19 cellular contexts compared by ENCODE assay signal in the genomic region with DNA sequence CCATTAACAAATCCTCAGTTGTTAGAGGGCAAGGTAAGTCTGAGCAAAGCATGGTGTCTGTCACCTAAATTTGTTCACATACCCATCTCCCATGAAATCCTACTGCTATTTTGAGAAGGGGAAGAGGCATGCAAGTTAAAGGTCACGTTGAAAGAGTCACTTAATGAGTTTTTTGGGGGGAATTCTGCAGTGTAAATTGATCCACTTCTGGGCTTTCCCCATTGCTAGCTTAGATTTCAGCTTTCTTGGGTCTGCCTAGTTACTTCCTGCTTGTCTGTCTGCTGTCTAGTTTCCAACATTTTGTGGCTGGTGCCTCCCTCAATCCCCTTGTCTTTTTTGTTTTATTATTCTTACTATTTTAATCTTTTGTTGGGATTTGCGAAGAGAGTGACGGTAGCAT. TPM values are rescaled to one million over a fixed set of nuclear protein-coding genes. Genes with fewer than 3 reads are reported as not detected.
DNase-seq lines count a peak whose midpoint lies in the region; ATAC-seq and TF ChIP-seq lines count a peak whose summit lies in the region.
"Had no signal": no experiment of that assay in that cellular context is flagged by ENCODE, and none has a peak within 500 bp of the region (broad histone marks: within the 10 kb centered on the region; RNA-seq: fewer than 3 reads in every experiment).

No MANE protein-coding gene starts in this region.

- no peaks in the 10 kb centered on the region for H3K79me2 ChIP-seq in mammary epithelial cell (ENCODE audit: insufficient read depth, low read length)
- H3K79me2 ChIP-seq in OCI-LY7 (ENCODE audit: insufficient read depth, low read depth, low read length) = no peaks in the 10 kb centered on the region

- DNase-seq in Kasumi-1 (lab: John Stamatoyannopoulos, UW) = peak; percentile 32 to 35
- DNase-seq in nephron progenitor cell = no peak
- DNase-seq in mammary epithelial cell = no peak
- no peak for DNase-seq in OCI-LY7 (ENCODE audit: low spot score)
- no peak for DNase-seq in mesenteric fat pad (ENCODE audit: low spot score)
- DNase-seq in NCI-H1694 treated with DMSO at 0.1 percent for 48 hours (lab: John Stamatoyannopoulos, UW) = no peak
- DNase-seq: activated CD4-positive, alpha-beta T cell treated with anti-CD3 and anti-CD28 coated beads for 36 hours; activated CD8-positive, alpha-beta memory T cell treated with anti-CD3 and anti-CD28 coated beads, Interleukin-2, amount 50 U/mL, for 48 hours; activated naive CD4-positive, alpha-beta T cell treated with anti-CD3 and anti-CD28 coated beads, Interleukin-2, amount 10 ng/mL, durations not matched to agents 7 days and 5 days; DMS153; NCI-H524; stimulated activated CD4-positive, alpha-beta T cell treated with anti-CD3 and anti-CD28 coated beads, Interleukin-12 subunit alpha, Interleukin-12 subunit beta, amount 100 ng/mL, for 4 hours; stimulated activated naive CD4-positive, alpha-beta T cell treated with Interleukin-2 at 50 U/mL for 16 hours had no signal

- H3K9ac ChIP-seq in mammary epithelial cell (ENCODE audit: insufficient read depth, low read length) = no peak overlapping the region
- H3K9ac ChIP-seq: neural progenitor cell had no signal

- WGBS in mammary epithelial cell (ENCODE audit: low coverage, missing lambda C conversion rate) = 94% methylated on average over 3 of the region's 3 CpGs

- CTCF ChIA-PET in mammary epithelial cell (lab: Charles Lee; ENCODE audit: low non-redundant PET) (no interaction called here), OCI-LY7 (lab: Charles Lee; ENCODE audit: unreplicated experiment) (no interaction called here)

- no peaks in the 10 kb centered on the region for H3K9me2 ChIP-seq in OCI-LY7 (ENCODE audit: insufficient read depth, low read length)

- intact Hi-C loops in mammary epithelial cell (cut with micrococcal nuclease) (no loop called here), OCI-LY7 (cut with micrococcal nuclease; ENCODE audit: unreplicated experiment) (no loop called here)

- dilution Hi-C loops in mammary epithelial cell (cut with HindIII; ENCODE audit: low sequenced_read_pairs) = no loop called here

- H3K27ac ChIP-seq in mammary epithelial cell (ENCODE audit: insufficient read depth, low read depth, low read length) (no peak overlapping the region), OCI-LY7 (ENCODE audit: low read depth, low read length, poor library complexity, severe bottlenecking) (no peak overlapping the region)
- H3K27ac ChIP-seq: foreskin keratinocyte, neural progenitor cell had no signal

- H3K36me3 ChIP-seq in mammary epithelial cell (ENCODE audit: insufficient read depth, low read length) (peaks cover 11% of the 10 kb centered on the region), OCI-LY7 (ENCODE audit: insufficient read depth, low read length) (peaks cover 98% of the 10 kb centered on the region)

- H3K4me1 Mint-ChIP-seq in nephron progenitor cell = peaks cover 14% of the 10 kb centered on the region
- H3K4me1 Mint-ChIP-seq: activated naive CD4-positive, alpha-beta T cell treated with anti-CD3 and anti-CD28 coated beads, Interleukin-2, amount 10 ng/mL, durations not matched to agents 7 days and 5 days; neural progenitor cell had no signal

- TF ChIP-seq CTCF in nephron progenitor cell (IDR thresholded peaks at IDR 0.05) (no peak), mammary epithelial cell (conservative IDR thresholded peaks at IDR 0.05 in 1 of 2, IDR thresholded peaks at IDR 0.05 in 1 of 2; ENCODE audit: extremely low read depth in 1 of 2, insufficient read depth in 1 of 2, low read depth in 1 of 2, low read length in 2 of 2) (no peak), OCI-LY7 (conservative IDR thresholded peaks at IDR 0.05; ENCODE audit: low read length) (no peak)

- H3K4me3 Mint-ChIP-seq in nephron progenitor cell = no peak overlapping the region
- H3K4me3 Mint-ChIP-seq: activated CD4-positive, alpha-beta T cell treated with anti-CD3 and anti-CD28 coated beads for 36 hours; activated naive CD4-positive, alpha-beta T cell treated with anti-CD3 and anti-CD28 coated beads, Interleukin-2, amount 10 ng/mL, durations not matched to agents 7 days and 5 days; neural progenitor cell had no signal

- H3K36me3 Mint-ChIP-seq in nephron progenitor cell (ENCODE audit: low read depth) = peaks cover 38% of the 10 kb centered on the region

- H3K9me3 ChIP-seq in mammary epithelial cell (replicated peaks; ENCODE audit: insufficient read depth, low read length) (no peaks in the 10 kb centered on the region), OCI-LY7 (ENCODE audit: low read length) (no peaks in the 10 kb centered on the region)

- no TSS peak for BruUV-seq in mammary epithelial cell (replicated peaks; lab: Mats Ljungman, UMichigan)
- BruUV-seq in OCI-LY7 (replicated peaks; lab: Mats Ljungman, UMichigan) = no TSS peak

- H3K4me1 ChIP-seq in mammary epithelial cell (ENCODE audit: insufficient read depth, low read length) (no peaks in the 10 kb centered on the region), OCI-LY7 (ENCODE audit: insufficient read depth, low read length, poor library complexity, severe bottlenecking) (peaks cover 6% of the 10 kb centered on the region)
- H3K4me1 ChIP-seq: foreskin keratinocyte, neural progenitor cell had no signal

- peak; percentile 69 for ATAC-seq in GM18502 (IDR thresholded peaks at IDR 0.05; ENCODE audit: poor library complexity, unreplicated experiment)
- ATAC-seq in GM21723 (IDR thresholded peaks at IDR 0.05; ENCODE audit: unreplicated experiment) = peak; percentile 60
- ATAC-seq: activated CD4-positive, alpha-beta T cell treated with anti-CD3 and anti-CD28 coated beads for 36 hours; foreskin keratinocyte; Panc1; SK-N-SH treated with all-trans-retinoic acid at 6 μM for 48 hours had no signal

- no peaks in the 10 kb centered on the region for H3K27me3 ChIP-seq in mammary epithelial cell (ENCODE audit: insufficient read depth, low read length)
- H3K27me3 ChIP-seq: foreskin keratinocyte, neural progenitor cell had no signal

- POLR2A ChIA-PET in OCI-LY7 (lab: Charles Lee) = interaction anchor here (0.6 to 1.4 kb wide), 8 partner anchors 10 to 105 kb away, joined by 3 to 9 read pairs (median 3); no protein-coding TSS in a partner anchor

- no peak overlapping the region for H3K4me3 ChIP-seq in mammary epithelial cell (replicated peaks in 1 of 3; ENCODE audit: insufficient read depth in 1 of 3, low read depth in 2 of 3, low read length in 3 of 3)
- no peak overlapping the region for H3K4me3 ChIP-seq in OCI-LY7 (ENCODE audit: low read depth, low read length, poor library complexity, severe bottlenecking)
- H3K4me3 ChIP-seq: neural progenitor cell had no signal

- H3K27me3 Mint-ChIP-seq in nephron progenitor cell (ENCODE audit: low read depth, poor library complexity) = no peaks in the 10 kb centered on the region
- H3K27me3 Mint-ChIP-seq: activated CD4-positive, alpha-beta T cell treated with anti-CD3 and anti-CD28 coated beads for 36 hours; activated naive CD4-positive, alpha-beta T cell treated with anti-CD3 and anti-CD28 coated beads, Interleukin-2, amount 10 ng/mL, durations not matched to agents 7 days and 5 days had no signal

- H3K4me2 ChIP-seq in mammary epithelial cell (ENCODE audit: insufficient read depth, low read depth, low read length) (no peak overlapping the region), OCI-LY7 (ENCODE audit: low read length) (no peak overlapping the region)
- H3K4me2 ChIP-seq: neural progenitor cell had no signal

- no peaks in the 10 kb centered on the region for H3K9me3 Mint-ChIP-seq in nephron progenitor cell
- H3K9me3 Mint-ChIP-seq: activated naive CD4-positive, alpha-beta T cell treated with anti-CD3 and anti-CD28 coated beads, Interleukin-2, amount 10 ng/mL, durations not matched to agents 7 days and 5 days; neural progenitor cell had no signal

- in situ Hi-C loops in mammary epithelial cell (cut with MboI; ENCODE audit: low sequenced_read_pairs in 2 of 2) = no loop called here

- H4K20me1 ChIP-seq in mammary epithelial cell (ENCODE audit: insufficient read depth, low read length) (no peaks in the 10 kb centered on the region), OCI-LY7 (ENCODE audit: insufficient read depth, low read length) (no peaks in the 10 kb centered on the region)

- H2AFZ ChIP-seq in mammary epithelial cell (ENCODE audit: low read depth, low read length) (no peak overlapping the region), OCI-LY7 (ENCODE audit: low read length) (no peak overlapping the region)
- H2AFZ ChIP-seq: neural progenitor cell had no signal

- H3K27ac Mint-ChIP-seq in nephron progenitor cell = peak overlapping the region; percentile 98
- H3K27ac Mint-ChIP-seq: activated CD4-positive, alpha-beta T cell treated with anti-CD3 and anti-CD28 coated beads for 36 hours; activated naive CD4-positive, alpha-beta T cell treated with anti-CD3 and anti-CD28 coated beads, Interleukin-2, amount 10 ng/mL, durations not matched to agents 7 days and 5 days; neural progenitor cell had no signal

RNA-seq across cellular contexts. Expression of a gene that starts 32.0 kb away (rescaled TPM):
- total RNA-seq in mammary epithelial cell (1 to 10 TPM; 5.3 to 7.3 TPM), OCI-LY7 (2022) (32.7 and 41.4 TPM in 2 replicates), mesenteric fat pad (6.3 TPM)
- polyA plus RNA-seq in mammary epithelial cell = 2.0 TPM
- 5.6 TPM for polyA minus RNA-seq in mammary epithelial cell
- 21.6 and 32.4 TPM in 2 replicates for total RNA-seq in OCI-LY7 (2014; rRNA removed; shearing (Covaris generic))

Comparison
In these comparisons a context has a peak if more than half of its experiments do, and no peak if none do; other contexts are left out.
1. DNase-seq: peak in Kasumi-1 (2 of 2); none in nephron progenitor cell (single experiment), mammary epithelial cell (single experiment), OCI-LY7 (single experiment), mesenteric fat pad (single experiment) and NCI-H1694 treated with DMSO at 0.1 percent for 48 hours (single experiment).